15 cellular contexts compared by ENCODE assay signal in the genomic region with DNA sequence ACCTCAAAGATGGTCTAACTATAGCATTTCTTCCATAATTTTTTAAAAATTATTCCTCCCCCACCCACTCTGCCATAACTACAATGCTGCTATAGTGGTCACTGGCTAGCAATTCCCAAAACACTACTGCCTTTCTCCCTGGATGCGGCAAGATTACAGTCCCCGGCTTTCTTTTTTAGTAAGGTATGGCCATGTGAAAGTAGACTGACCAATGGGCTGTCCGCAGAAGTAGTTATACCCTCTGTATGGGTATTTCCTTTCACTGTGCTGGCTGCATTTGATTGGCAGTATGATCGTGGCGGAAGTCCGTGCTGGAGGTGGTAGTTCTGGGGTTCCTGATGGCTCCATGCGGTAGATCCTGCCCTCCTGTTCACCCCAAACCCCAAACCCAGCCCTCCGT.
A peak's percentile ranks its signal among the peaks of the same experiment; 100 is the strongest.
DNase-seq lines count a peak whose midpoint lies in the region; ATAC-seq and TF ChIP-seq lines count a peak whose summit lies in the region.
"Had no signal": no experiment of that assay in that cellular context is flagged by ENCODE, and none has a peak within 500 bp of the region (broad histone marks: within the 10 kb centered on the region; RNA-seq: fewer than 3 reads in every experiment).

No MANE protein-coding gene starts in this region.

- H4K12ac ChIP-seq in trophoblast cell (ENCODE audit: low read depth, low read length): no peak overlapping the region

- H3K4me1 Mint-ChIP-seq in immature natural killer cell: peaks cover 0 to 2% of the 10 kb centered on the region in 2 donors

- H3K27me3 ChIP-seq in BE2C (no peaks in the 10 kb centered on the region), trophoblast cell (ENCODE audit: insufficient read depth, low read length) (no peaks in the 10 kb centered on the region)

- H3K4ac ChIP-seq in trophoblast cell (ENCODE audit: low read depth, low read length): no peak overlapping the region

- peaks cover 4 to 18% (median 9%) of the 10 kb centered on the region in 3 donors for H3K27me3 Mint-ChIP-seq in immature natural killer cell (ENCODE audit: low read depth in 3 of 3)

- peaks cover 0 to 3% (median 0%) of the 10 kb centered on the region in 6 donors for H3K9me3 Mint-ChIP-seq in immature natural killer cell
- H3K9me3 Mint-ChIP-seq: CD8-positive, alpha-beta T cell; HFFc6 had no signal

- H3K4me3 ChIP-seq in BE2C (ENCODE audit: low read depth, low read length): peak overlapping the region; percentile 69
- 0 out of 2 replicates have a peak overlapping the region, but pooled peaks have one; percentile 11 for H3K4me3 ChIP-seq in SK-N-MC
- no peak overlapping the region for H3K4me3 ChIP-seq in trophoblast cell (ENCODE audit: low read depth, low read length)

- no peak overlapping the region for H2BK5ac ChIP-seq in trophoblast cell (ENCODE audit: low read depth, low read length, poor library complexity)

- ATAC-seq in esophagus mucosa (no peak), HG03521 (IDR thresholded peaks at IDR 0.05; ENCODE audit: unreplicated experiment) (no peak)
- ATAC-seq: CD8-positive, alpha-beta T cell had no signal

- H3K4me3 Mint-ChIP-seq in immature natural killer cell: no peak overlapping the region
- H3K4me3 Mint-ChIP-seq: CD14-positive monocyte; CD8-positive, alpha-beta T cell; HFFc6 had no signal

- H3K27ac ChIP-seq in SK-N-MC: no peak overlapping the region
- no peak overlapping the region for H3K27ac ChIP-seq in trophoblast cell (ENCODE audit: low read depth, low read length)

- H3K36me3 ChIP-seq in BE2C (peaks cover 62% of the 10 kb centered on the region), SK-N-MC (ENCODE audit: insufficient read depth, low read length) (0 out of 2 replicates have a peak, but pooled peaks cover 3% of the 10 kb centered on the region), trophoblast cell (ENCODE audit: control insufficient read depth in 1 of 2, insufficient read depth in 2 of 2, low read length in 2 of 2) (no peaks in the 10 kb centered on the region)

- no peaks in the 10 kb centered on the region for H3K79me2 ChIP-seq in trophoblast cell (ENCODE audit: control insufficient read depth, insufficient read depth, low read length, poor library complexity)

- H3K14ac ChIP-seq in trophoblast cell (ENCODE audit: low read length): no peak overlapping the region

- no peak overlapping the region for H3K23ac ChIP-seq in trophoblast cell (ENCODE audit: low read length)

- H3K4me1 ChIP-seq in BE2C (peaks cover 19% of the 10 kb centered on the region), trophoblast cell (ENCODE audit: control insufficient read depth in 1 of 2, insufficient read depth in 2 of 2, low read length in 2 of 2) (no peaks in the 10 kb centered on the region)

- H3K79me1 ChIP-seq in trophoblast cell (ENCODE audit: low read length): no peaks in the 10 kb centered on the region

- no peak overlapping the region for H3K18ac ChIP-seq in trophoblast cell (ENCODE audit: low read length)

- no peak overlapping the region for H2AFZ ChIP-seq in trophoblast cell (ENCODE audit: insufficient read depth, low read length, poor library complexity)

- no CpG with 5 or more reads among the region's 8 CpGs for WGBS in trophoblast cell (ENCODE audit: extremely low coverage, insufficient coverage, insufficient read length)

- H3K27ac Mint-ChIP-seq in immature natural killer cell: no peak overlapping the region
- H3K27ac Mint-ChIP-seq: CD14-positive monocyte; CD8-positive, alpha-beta T cell; HFFc6 had no signal

- H3K9me3 ChIP-seq in BE2C: no peaks in the 10 kb centered on the region
- no peaks in the 10 kb centered on the region for H3K9me3 ChIP-seq in SK-N-MC (ENCODE audit: low read depth, low read length)
- H3K9me3 ChIP-seq in trophoblast cell (ENCODE audit: insufficient read depth, low read depth, low read length): no peaks in the 10 kb centered on the region
- H3K9me3 ChIP-seq: Caco-2 had no signal

- peak; percentile 70 for DNase-seq in BE2C
- no peak for DNase-seq in SK-N-MC (ENCODE audit: low read depth, low spot score)
- DNase-seq in trophoblast cell: no peak
- DNase-seq in immature natural killer cell: no peak
- no peak for DNase-seq in kidney glomerular epithelial cell (lab: John Stamatoyannopoulos, UW)
- DNase-seq: Caco-2; CD8-positive, alpha-beta T cell; DND-41; GDM1; HCEC 1CT; HFFc6; KBM-7 had no signal

- no peak overlapping the region for H3K4me2 ChIP-seq in trophoblast cell (ENCODE audit: low read length)

- no peak overlapping the region for H2BK12ac ChIP-seq in trophoblast cell (ENCODE audit: low read length)

- H4K8ac ChIP-seq in trophoblast cell (ENCODE audit: low read depth, low read length): peak overlapping the region; percentile 54

- H3K9ac ChIP-seq in SK-N-MC (ENCODE audit: insufficient read length) (no peak overlapping the region), trophoblast cell (ENCODE audit: low read length) (no peak overlapping the region)

- no peak overlapping the region for H2AK5ac ChIP-seq in trophoblast cell (ENCODE audit: low read length)

- no peaks in the 10 kb centered on the region for H3K36me3 Mint-ChIP-seq in immature natural killer cell
- H3K36me3 Mint-ChIP-seq: CD14-positive monocyte; CD8-positive, alpha-beta T cell had no signal

- no peak overlapping the region for H4K91ac ChIP-seq in trophoblast cell (ENCODE audit: low read depth, low read length)

- no peak for TF ChIP-seq CTCF in BE2C (IDR thresholded peaks at IDR 0.05; ENCODE audit: low read depth, low read length)

- H2BK120ac ChIP-seq in trophoblast cell (ENCODE audit: insufficient read depth, low read length, poor library complexity): no peak overlapping the region
